9 cellular contexts compared by ENCODE assay signal in the genomic region with DNA sequence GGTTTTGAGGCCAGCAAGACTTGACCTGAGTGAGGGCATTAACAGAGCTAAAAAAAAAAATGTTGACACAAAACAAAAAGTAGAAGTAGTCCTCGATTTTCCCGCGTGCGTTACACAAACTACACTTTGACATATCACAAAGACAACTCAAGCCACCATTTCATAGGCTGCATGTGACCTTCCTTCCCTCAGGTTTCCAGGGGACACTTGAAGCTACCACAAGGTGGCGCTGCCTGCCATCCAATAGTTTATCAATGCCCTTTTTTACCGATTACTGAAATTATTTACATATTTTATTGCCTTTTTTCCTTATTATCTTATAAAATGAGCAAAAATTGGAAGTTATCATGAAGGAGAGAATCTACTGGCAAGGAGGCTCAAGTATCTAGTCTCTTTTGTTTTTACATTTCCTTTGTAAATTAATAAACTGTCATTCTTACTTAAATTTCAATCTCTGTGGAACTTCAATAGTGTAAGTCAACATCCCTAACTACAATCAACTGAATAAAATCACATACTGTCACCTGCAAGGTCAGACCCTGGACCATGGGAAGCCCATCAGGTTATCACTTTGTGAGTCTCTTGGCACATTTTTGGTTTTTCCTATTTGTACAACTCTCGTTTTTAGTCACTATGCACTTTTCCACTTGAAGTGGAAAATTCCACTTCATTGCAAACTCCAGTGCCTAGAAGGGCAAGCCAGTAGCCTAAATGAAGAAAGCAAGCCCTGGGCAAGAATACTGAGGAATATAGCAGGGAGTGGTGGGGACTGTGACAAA.
DNase-seq lines count a peak whose midpoint lies in the region; ATAC-seq and TF ChIP-seq lines count a peak whose summit lies in the region.
"Had no signal": no experiment of that assay in that cellular context is flagged by ENCODE, and none has a peak within 500 bp of the region (broad histone marks: within the 10 kb centered on the region; RNA-seq: fewer than 3 reads in every experiment).

No MANE protein-coding gene starts in this region.

- TF ChIP-seq POLR2A in sigmoid colon (IDR thresholded peaks at IDR 0.05): no peak

- H3K4me1 ChIP-seq in heart right ventricle: peaks cover 0 to 9% (median 0%) of the 10 kb centered on the region in 9 donors
- peaks cover 0 to 6% (median 0%) of the 10 kb centered on the region in 4 donors for H3K4me1 ChIP-seq in sigmoid colon

- H3K4me1 Mint-ChIP-seq in CD14-positive monocyte: peaks cover 14% of the 10 kb centered on the region

- no peak overlapping the region for H3K27ac Mint-ChIP-seq in CD14-positive monocyte

- H3K9me3 ChIP-seq in heart right ventricle (no peaks in the 10 kb centered on the region), sigmoid colon (no peaks in the 10 kb centered on the region)

- no peak overlapping the region for H3K27ac ChIP-seq in heart right ventricle
- H3K27ac ChIP-seq in sigmoid colon: no peak overlapping the region

- intact Hi-C loops in CD14-positive monocyte (cut with micrococcal nuclease) (loop anchor here (5.0 to 10.0 kb wide), 2 partner anchors 90 to 103 kb away; no protein-coding TSS in a partner anchor), heart right ventricle (cut with DNase I) (loop anchor here in 9 of 10 donors (1.0 to 10.0 kb wide), 6 partner anchors 98 to 292 kb away; partner anchors contain the start of gene YEATS4 (in 1 of the 9)), sigmoid colon (cut with DNase I) (loop anchor here (2.0 to 5.0 kb wide), 2 partner anchors 83 to 100 kb away; partner anchors contain the start of gene CPSF6)

- H3K9me3 Mint-ChIP-seq in CD14-positive monocyte: no peaks in the 10 kb centered on the region
- H3K9me3 Mint-ChIP-seq: IgD-negative memory B cell had no signal

- peak; percentile 99 for TF ChIP-seq CTCF in CD14-positive monocyte (IDR thresholded peaks at IDR 0.05)
- peak; percentile 83 to 97 (median 94) for TF ChIP-seq CTCF in heart right ventricle (IDR thresholded peaks at IDR 0.05)
- TF ChIP-seq CTCF in sigmoid colon (IDR thresholded peaks at IDR 0.05): peak; percentile 37 to 87 (median 72)

- H3K4me3 Mint-ChIP-seq in CD14-positive monocyte: peak overlapping the region in 1 of 2 donors; percentile 40
- H3K4me3 Mint-ChIP-seq: IgD-negative memory B cell had no signal

- peaks cover 2 to 4% (median 2%) of the 10 kb centered on the region in 3 donors for H3K27me3 Mint-ChIP-seq in CD14-positive monocyte (ENCODE audit: low read depth in 3 of 3)
- H3K27me3 Mint-ChIP-seq: IgD-negative memory B cell had no signal

- peak; percentile 56 for DNase-seq in CD14-positive monocyte (ENCODE audit: low spot score)
- DNase-seq in NCI-H1092 treated with DMSO at 0.1 percent for 48 hours (lab: John Stamatoyannopoulos, UW): peak; percentile 49
- DNase-seq in T follicular helper cell (ENCODE audit: low read depth): peak; percentile 69
- peak; percentile 40 for DNase-seq in activated naive CD8-positive, alpha-beta T cell treated with anti-CD3 and anti-CD28 coated beads, Interleukin-2, amount 50 U/mL, for 16 hours (ENCODE audit: low read depth, low spot score)
- peak; percentile 49 to 66 for DNase-seq in heart right ventricle
- peak; percentile 80 for DNase-seq in sigmoid colon

- no peaks in the 10 kb centered on the region for H3K36me3 ChIP-seq in heart right ventricle
- no peaks in the 10 kb centered on the region for H3K36me3 ChIP-seq in sigmoid colon

- TF ChIP-seq EP300 in sigmoid colon (IDR thresholded peaks at IDR 0.05): no peak

- H3K4me3 ChIP-seq in heart right ventricle (no peak overlapping the region), sigmoid colon (no peak overlapping the region)

- peaks cover 0 to 6% (median 0%) of the 10 kb centered on the region in 7 donors for H3K27me3 ChIP-seq in heart right ventricle
- no peaks in the 10 kb centered on the region for H3K27me3 ChIP-seq in sigmoid colon

- H3K36me3 Mint-ChIP-seq in CD14-positive monocyte: no peaks in the 10 kb centered on the region
- H3K36me3 Mint-ChIP-seq: IgD-negative memory B cell had no signal

- ATAC-seq in GM21381 (IDR thresholded peaks at IDR 0.05; ENCODE audit: unreplicated experiment) (peak; percentile 40), heart right ventricle (peak in 6 of 8 donors; percentile 53 to 71 (median 60)), HG03025 (IDR thresholded peaks at IDR 0.05; ENCODE audit: low FRiP score, unreplicated experiment) (no peak)

- 11 to 12% methylated on average over 7 of the region's 7 CpGs for WGBS in heart right ventricle, 2 donors
- WGBS in sigmoid colon, 2 donors: 21 to 53% methylated on average over 7 of the region's 7 CpGs
